Comparison of ENCODE assay signal across 18 cellular contexts in genomic region chr1:187374130-187374529, GRCh38.
"Had no signal": no experiment of that assay in that cellular context is flagged by ENCODE, and none has a peak within 500 bp of the region (broad histone marks: within the 10 kb centered on the region; RNA-seq: fewer than 3 reads in every experiment).

No MANE protein-coding gene starts in this region.

- H3K27me3 ChIP-seq: left lung, right atrium auricular region, sigmoid colon, spleen, transverse colon, vagina had no signal

- H3K27ac ChIP-seq: left lung, prostate gland, right atrium auricular region, sigmoid colon, spleen, transverse colon, vagina had no signal

- H3K9me3 ChIP-seq: left lung, prostate gland, right atrium auricular region, sigmoid colon, spleen, transverse colon, vagina had no signal

- H3K4me3 ChIP-seq: left lung, prostate gland, right atrium auricular region, sigmoid colon, spleen, transverse colon, vagina had no signal

- H3K36me3 ChIP-seq: left lung, prostate gland, right atrium auricular region, sigmoid colon, spleen, transverse colon, vagina had no signal

- H3K4me1 Mint-ChIP-seq: naive thymus-derived CD4-positive, alpha-beta T cell; nephron; stimulated activated naive B cell treated with anti-CD40 and anti-IgM and Interleukin-4, amounts not matched to agents 10 μg/mL and 1 μg/mL and 100 μg/mL, for 72 hours had no signal

- H3K4me1 ChIP-seq: left lung, prostate gland, right atrium auricular region, sigmoid colon, spleen, transverse colon, vagina had no signal

- H3K27ac Mint-ChIP-seq: effector memory CD8-positive, alpha-beta T cell; naive thymus-derived CD4-positive, alpha-beta T cell; nephron; stimulated activated naive B cell treated with anti-CD40 and anti-IgM and Interleukin-4, amounts not matched to agents 10 μg/mL and 1 μg/mL and 100 μg/mL, for 72 hours; stimulated activated naive CD8-positive, alpha-beta T cell treated with anti-CD3 and anti-CD28 coated beads, Interleukin-15, Interleukin-2, amounts not matched to agents 100 ng/mL and 50 ng/mL, for 24 hours had no signal

- DNase-seq: cortex of kidney; effector memory CD8-positive, alpha-beta T cell; hypothalamus; kidney; left lung; mesenchymal stem cell; midbrain; naive thymus-derived CD4-positive, alpha-beta T cell; nucleus accumbens; sigmoid colon; spleen; stimulated activated naive B cell treated with anti-CD40 and anti-IgM and Interleukin-4, amounts not matched to agents 10 μg/mL and 1 μg/mL and 100 μg/mL, for 72 hours; transverse colon had no signal

- H3K9me3 Mint-ChIP-seq: nephron; stimulated activated naive B cell treated with anti-CD40 and anti-IgM and Interleukin-4, amounts not matched to agents 10 μg/mL and 1 μg/mL and 100 μg/mL, for 72 hours; stimulated activated naive CD8-positive, alpha-beta T cell treated with anti-CD3 and anti-CD28 coated beads, Interleukin-15, Interleukin-2, amounts not matched to agents 100 ng/mL and 50 ng/mL, for 24 hours had no signal

- H3K4me3 Mint-ChIP-seq: effector memory CD8-positive, alpha-beta T cell; naive thymus-derived CD4-positive, alpha-beta T cell; nephron; stimulated activated naive B cell treated with anti-CD40 and anti-IgM and Interleukin-4, amounts not matched to agents 10 μg/mL and 1 μg/mL and 100 μg/mL, for 72 hours; stimulated activated naive CD8-positive, alpha-beta T cell treated with anti-CD3 and anti-CD28 coated beads, Interleukin-15, Interleukin-2, amounts not matched to agents 100 ng/mL and 50 ng/mL, for 24 hours had no signal

- H3K36me3 Mint-ChIP-seq: naive thymus-derived CD4-positive, alpha-beta T cell; stimulated activated naive B cell treated with anti-CD40 and anti-IgM and Interleukin-4, amounts not matched to agents 10 μg/mL and 1 μg/mL and 100 μg/mL, for 72 hours had no signal

- ATAC-seq: effector memory CD8-positive, alpha-beta T cell; left lung; naive thymus-derived CD4-positive, alpha-beta T cell; stimulated activated naive B cell treated with anti-CD40 and anti-IgM and Interleukin-4, amounts not matched to agents 10 μg/mL and 1 μg/mL and 100 μg/mL, for 72 hours had no signal

- H3K27me3 Mint-ChIP-seq: effector memory CD8-positive, alpha-beta T cell; naive thymus-derived CD4-positive, alpha-beta T cell; stimulated activated naive B cell treated with anti-CD40 and anti-IgM and Interleukin-4, amounts not matched to agents 10 μg/mL and 1 μg/mL and 100 μg/mL, for 72 hours; stimulated activated naive CD8-positive, alpha-beta T cell treated with anti-CD3 and anti-CD28 coated beads, Interleukin-15, Interleukin-2, amounts not matched to agents 100 ng/mL and 50 ng/mL, for 24 hours had no signal
